8 cellular contexts compared by ENCODE assay signal in genomic region chrX:154541896-154542722, GRCh38. TPM values are rescaled to one million over a fixed set of nuclear protein-coding genes. Genes with fewer than 3 reads are reported as not detected.
DNase-seq lines count a peak whose midpoint lies in the region; ATAC-seq, FAIRE-seq and TF ChIP-seq lines count a peak whose summit lies in the region.
"Had no signal": no experiment of that assay in that cellular context is flagged by ENCODE, and none has a peak within 500 bp of the region (broad histone marks: within the 10 kb centered on the region; RNA-seq: fewer than 3 reads in every experiment).

No MANE protein-coding gene starts in this region.

- no peak overlapping the region; the same call in 1 of the 2 replicates for H3K27ac ChIP-seq in HEK293 (ENCODE audit: extremely low read depth, low read depth, low read length)
- peak overlapping the region; percentile 94 for H3K27ac ChIP-seq in K562 (ENCODE audit: extremely low read depth, low read depth, low read length)

- intact Hi-C loops in K562 (cut with micrococcal nuclease), result no loop called here

- peak; percentile 62 for DNase-seq in SK-MEL-5 (ENCODE audit: low read depth, low spot score)
- DNase-seq in K562 (ENCODE audit: extremely low read depth in 1 of 4, low spot score in 3 of 4), result peak; percentile 83 to 96 (median 88)
- peak; percentile 81 for DNase-seq in left lobe of liver (ENCODE audit: low spot score)
- peak; percentile 71 for DNase-seq in stimulated activated CD8-positive, alpha-beta memory T cell treated with anti-CD3 and anti-CD28 coated beads, Interleukin-4, amount 100 ng/mL, for 48 hours
- DNase-seq in NCI-H1417 (lab: John Stamatoyannopoulos, UW), result no peak
- no peak for DNase-seq in COR-L47 (lab: John Stamatoyannopoulos, UW)

- CTCF ChIA-PET in HEK293 (lab: Yijun Ruan, JAX) (interaction anchor here (0.7 to 2.1 kb wide), 3 partner anchors 8 to 532 kb away, joined by 3 to 9 read pairs (median 4); no protein-coding TSS in a partner anchor), K562 (lab: Yijun Ruan, JAX; ENCODE audit: low intra/inter-chr PET ratio) (no interaction called here)

- peak overlapping the region; percentile 87 for H3K4me2 ChIP-seq in K562 (ENCODE audit: insufficient read depth, low read length)

- TSS peak; percentile 76 for BruUV-seq in K562 (replicated peaks; lab: Mats Ljungman, UMichigan)

- no peaks in the 10 kb centered on the region for H3K9me1 ChIP-seq in K562 (ENCODE audit: control insufficient read depth, insufficient read depth, low read length)

- no peak overlapping the region for H3K4me3 ChIP-seq in HEK293 (ENCODE audit: low read depth, low read length)
- peak overlapping the region; percentile 33 for H3K4me3 ChIP-seq in K562

- TF ChIP-seq CTCF in HEK293 (tag by site-specific recombination; IDR thresholded peaks at IDR 0.05) (no peak), K562 (IDR thresholded peaks at IDR 0.05 in 2 of 3, conservative IDR thresholded peaks at IDR 0.05 in 1 of 3; ENCODE audit: insufficient read depth in 2 of 3, low read depth in 1 of 3, low read length in 3 of 3) (no peak)

- H2AFZ ChIP-seq in K562 (ENCODE audit: low read depth, low read length), result peak overlapping the region; percentile 9; the same call in 1 of the 2 replicates

- peak overlapping the region; percentile 91 for H3K9ac ChIP-seq in K562 (ENCODE audit: insufficient read depth in 1 of 2, low read depth in 2 of 2, low read length in 2 of 2)

- WGBS in K562 (ENCODE audit: insufficient coverage, low coverage, missing lambda C conversion rate), result 5% methylated on average over 8 of the region's 12 CpGs

- no peaks in the 10 kb centered on the region for H3K27me3 ChIP-seq in K562 (ENCODE audit: control insufficient read depth in 2 of 2, insufficient read depth in 2 of 2, low read length in 2 of 2)

- no peak for TF ChIP-seq RAD21 in K562 (CRISPR knock-in tag; conservative IDR thresholded peaks at IDR 0.05 in 1 of 2, IDR thresholded peaks at IDR 0.05 in 1 of 2)

- in situ Hi-C loops in SK-MEL-5 (cut with HindIII; ENCODE audit: low pct_unique_long_range_greater_than_20kb, low sequenced_read_pairs) (no loop called here), K562 (cut with MboI) (loop anchor here (25.0 kb wide), 1 partner anchor 380 kb away; no protein-coding TSS in a partner anchor)

- POLR2A ChIA-PET in HEK293 (lab: Yijun Ruan, JAX), result interaction anchor here (0.6 to 1.6 kb wide), 5 partner anchors 10 to 172 kb away, joined by 3 to 8 read pairs (median 3); partner anchors contain the start of gene SLC10A3
- POLR2A ChIA-PET in K562 (lab: Yijun Ruan, JAX), result interaction anchor here (0.5 to 1.9 kb wide), 10 partner anchors 10 to 619 kb away, joined by 3 to 12 read pairs (median 4); partner anchors contain the start of gene EMD

- ATAC-seq in K562 (peak; percentile 83), left lobe of liver (peak; percentile 50)

- peaks cover 5 to 33% of the 10 kb centered on the region in 2 experiments; a peak in 2 of 3 replicates for H3K36me3 ChIP-seq in HEK293 (ENCODE audit: control insufficient read depth in 2 of 2, insufficient read depth in 1 of 2, low read length in 2 of 2)
- peaks cover 61% of the 10 kb centered on the region for H3K36me3 ChIP-seq in K562 (ENCODE audit: control insufficient read depth, insufficient read depth, low read length)

- TF ChIP-seq POLR2A in K562 (conservative IDR thresholded peaks at IDR 0.05), result peak; percentile 57

- H3K9me3 ChIP-seq in HEK293 (ENCODE audit: control insufficient read depth, insufficient read depth, low read depth, low read length) (no peaks in the 10 kb centered on the region), K562 (replicated peaks; ENCODE audit: control insufficient read depth, insufficient read depth, low read depth, low read length) (no peaks in the 10 kb centered on the region)

- peaks cover 73% of the 10 kb centered on the region for H3K79me2 ChIP-seq in K562 (ENCODE audit: control insufficient read depth, insufficient read depth, low read length)

- peak; percentile 89 for TF ChIP-seq EP300 in K562 (IDR thresholded peaks at IDR 0.05; ENCODE audit: low read length)

- H3K4me1 ChIP-seq in HEK293 (ENCODE audit: control insufficient read depth, insufficient read depth, low read length) (peaks cover 3% of the 10 kb centered on the region), K562 (replicated peaks in 1 of 2; ENCODE audit: control insufficient read depth in 2 of 2, insufficient read depth in 2 of 2, low read length in 2 of 2) (peaks cover 40 to 56% of the 10 kb centered on the region in 2 experiments)

- no peaks in the 10 kb centered on the region for H4K20me1 ChIP-seq in K562 (replicated peaks; ENCODE audit: control insufficient read depth, insufficient read depth, low read length)

- peak; percentile 97 for FAIRE-seq in K562 (lab: Jason Lieb, UNC)

RNA-seq across cellular contexts. Expression of gene G6PD, which starts 4.5 kb away (rescaled TPM):
- total RNA-seq in SK-MEL-5 (2014; rRNA removed; shearing (Covaris generic)), result 39.1 and 52.7 TPM in 2 replicates
- polyA plus RNA-seq in SK-MEL-5 (2015; cell fraction: cytosol; rRNA removed), result 143 and 153 TPM in 2 replicates
- 94.8 and 95.6 TPM in 2 replicates for polyA plus RNA-seq in SK-MEL-5 (2015; cell fraction: nucleus; rRNA removed)
- total RNA-seq in K562 (2011; cell fraction: chromatin; rRNA removed; ENCODE audit: low replicate concordance), result 99.3 and 369 TPM in 2 replicates
- 201 and 212 TPM in 2 replicates for total RNA-seq in K562 (2011; cell fraction: nucleolus; rRNA removed)
- total RNA-seq in K562 (2011; cell fraction: nucleoplasm; rRNA removed), result 122 and 126 TPM in 2 replicates
- total RNA-seq in K562 (2014; rRNA removed) (80.2 and 104 TPM in 2 replicates), K562 (2014; rRNA removed; fragmentation: Illumina TruSeq; extraction: Trizol) (28.7 and 44.7 TPM in 2 replicates), K562 (2015; rRNA removed; fragmentation: Illumina TruSeq; extraction: Trizol) (66.4 and 73.6 TPM in 2 replicates), K562 (2021) (205 and 212 TPM in 2 replicates), left lobe of liver (5.6 TPM)
- polyA plus RNA-seq in K562 (2011; rRNA removed) (44.6 and 133 TPM in 2 replicates), K562 (2014; fragmentation: Illumina TruSeq; extraction: Trizol) (222 and 260 TPM in 2 replicates), K562 (2014; fragmentation: Nextera tagmentation; extraction: Ambion mirVana) (10 to 100 TPM in 1 of 2 experiments, 1 to 10 TPM in 1; 2.9 to 18.3 TPM), K562 (2014; rRNA removed) (86.3 and 104 TPM in 2 replicates)
- polyA plus RNA-seq in K562 (2011; cell fraction: cytosol; rRNA removed), result 69.2 and 84.8 TPM in 2 replicates
- 266 and 292 TPM in 2 replicates for polyA plus RNA-seq in K562 (2011; cell fraction: nucleus; rRNA removed)
- 217 and 238 TPM in 2 replicates for polyA plus RNA-seq in K562 (2012)
- polyA minus RNA-seq in K562 (2011; rRNA and poly(A)+ RNA removed), result 39.7 and 47.5 TPM in 2 replicates
- 94.5 and 147 TPM in 2 replicates for polyA minus RNA-seq in K562 (2011; cell fraction: cytosol; rRNA and poly(A)+ RNA removed)
- polyA minus RNA-seq in K562 (2011; cell fraction: nucleus; rRNA and poly(A)+ RNA removed), result 96.3 and 128 TPM in 2 replicates

RNA-seq across cellular contexts. Expression of gene IKBKG, which starts 5.3 kb away (rescaled TPM):
- total RNA-seq in SK-MEL-5 (2014; rRNA removed; shearing (Covaris generic)), result 12.3 and 15.0 TPM in 2 replicates
- 43.6 and 54.9 TPM in 2 replicates for polyA plus RNA-seq in SK-MEL-5 (2015; cell fraction: cytosol; rRNA removed)
- 70.3 and 73.9 TPM in 2 replicates for polyA plus RNA-seq in SK-MEL-5 (2015; cell fraction: nucleus; rRNA removed)
- 24.9 and 66.1 TPM in 2 replicates for total RNA-seq in K562 (2011; cell fraction: chromatin; rRNA removed; ENCODE audit: low replicate concordance)
- 52.9 and 57.4 TPM in 2 replicates for total RNA-seq in K562 (2011; cell fraction: nucleolus; rRNA removed)
- total RNA-seq in K562 (2011; cell fraction: nucleoplasm; rRNA removed), result 30.5 and 36.4 TPM in 2 replicates
- 28.2 and 45.3 TPM in 2 replicates for total RNA-seq in K562 (2014; rRNA removed)
- total RNA-seq in K562 (2014; rRNA removed; fragmentation: Illumina TruSeq; extraction: Trizol), result 6.8 and 10.6 TPM in 2 replicates
- total RNA-seq in K562 (2015; rRNA removed; fragmentation: Illumina TruSeq; extraction: Trizol), result 21.9 and 22.2 TPM in 2 replicates
- 46.2 and 51.8 TPM in 2 replicates for total RNA-seq in K562 (2021)
- 23.4 and 29.9 TPM in 2 replicates for polyA plus RNA-seq in K562 (2011; rRNA removed)
- polyA plus RNA-seq in K562 (2011; cell fraction: cytosol; rRNA removed), result 34.4 and 69.6 TPM in 2 replicates
- polyA plus RNA-seq in K562 (2011; cell fraction: nucleus; rRNA removed), result 90.6 and 112 TPM in 2 replicates
- polyA plus RNA-seq in K562 (2012), result 32.7 and 39.8 TPM in 2 replicates
- polyA plus RNA-seq in K562 (2014; fragmentation: Illumina TruSeq; extraction: Trizol), result 18.6 and 29.3 TPM in 2 replicates
- under 1 TPM; 0.68 to 0.99 TPM for polyA plus RNA-seq in K562 (2014; fragmentation: Nextera tagmentation; extraction: Ambion mirVana)
- polyA plus RNA-seq in K562 (2014; rRNA removed), result 52.9 and 60.0 TPM in 2 replicates
- polyA minus RNA-seq in K562 (2011; rRNA and poly(A)+ RNA removed), result 4.2 and 5.7 TPM in 2 replicates
- 16.6 and 19.2 TPM in 2 replicates for polyA minus RNA-seq in K562 (2011; cell fraction: cytosol; rRNA and poly(A)+ RNA removed)
- 19.4 and 22.9 TPM in 2 replicates for polyA minus RNA-seq in K562 (2011; cell fraction: nucleus; rRNA and poly(A)+ RNA removed)
- 69.0 TPM for total RNA-seq in left lobe of liver

RNA-seq across cellular contexts. Expression of gene FAM3A, which starts 26.1 kb away (rescaled TPM):
- total RNA-seq in SK-MEL-5 (2014; rRNA removed; shearing (Covaris generic)), result 25.6 and 28.1 TPM in 2 replicates
- 49.7 and 55.1 TPM in 2 replicates for polyA plus RNA-seq in SK-MEL-5 (2015; cell fraction: cytosol; rRNA removed)
- polyA plus RNA-seq in SK-MEL-5 (2015; cell fraction: nucleus; rRNA removed), result 68.6 and 90.7 TPM in 2 replicates
- 62.3 and 136 TPM in 2 replicates for total RNA-seq in K562 (2011; cell fraction: chromatin; rRNA removed; ENCODE audit: low replicate concordance)
- total RNA-seq in K562 (2011; cell fraction: nucleolus; rRNA removed), result 135 and 139 TPM in 2 replicates
- total RNA-seq in K562 (2011; cell fraction: nucleoplasm; rRNA removed), result 84.9 and 88.7 TPM in 2 replicates
- total RNA-seq in K562 (2014; rRNA removed), result 53.3 and 67.6 TPM in 2 replicates
- 6.6 and 10.0 TPM in 2 replicates for total RNA-seq in K562 (2014; rRNA removed; fragmentation: Illumina TruSeq; extraction: Trizol)
- 27.0 and 32.3 TPM in 2 replicates for total RNA-seq in K562 (2015; rRNA removed; fragmentation: Illumina TruSeq; extraction: Trizol)
- 68.9 and 70.6 TPM in 2 replicates for total RNA-seq in K562 (2021)
- polyA plus RNA-seq in K562 (2011; rRNA removed), result 29.2 and 44.1 TPM in 2 replicates
- 45.6 and 88.5 TPM in 2 replicates for polyA plus RNA-seq in K562 (2011; cell fraction: cytosol; rRNA removed)
- polyA plus RNA-seq in K562 (2011; cell fraction: nucleus; rRNA removed), result 159 and 221 TPM in 2 replicates
- polyA plus RNA-seq in K562 (2012), result 47.8 and 77.3 TPM in 2 replicates
- 24.2 and 44.9 TPM in 2 replicates for polyA plus RNA-seq in K562 (2014; fragmentation: Illumina TruSeq; extraction: Trizol)
- polyA plus RNA-seq in K562 (2014; fragmentation: Nextera tagmentation; extraction: Ambion mirVana), result 1 to 10 TPM in 1 of 2 experiments, under 1 TPM in 1; 0.75 to 1.8 TPM
- 62.9 and 66.7 TPM in 2 replicates for polyA plus RNA-seq in K562 (2014; rRNA removed)
- 7.6 and 13.4 TPM in 2 replicates for polyA minus RNA-seq in K562 (2011; rRNA and poly(A)+ RNA removed)
- polyA minus RNA-seq in K562 (2011; cell fraction: cytosol; rRNA and poly(A)+ RNA removed), result 25.1 and 30.7 TPM in 2 replicates
- polyA minus RNA-seq in K562 (2011; cell fraction: nucleus; rRNA and poly(A)+ RNA removed), result 25.2 and 34.2 TPM in 2 replicates
- 35.3 TPM for total RNA-seq in left lobe of liver

RNA-seq across cellular contexts. Expression of gene CTAG1A, which starts 42.8 kb away (rescaled TPM):
- not detected in 2 replicates for total RNA-seq in SK-MEL-5 (2014; rRNA removed; shearing (Covaris generic))
- polyA plus RNA-seq in SK-MEL-5 (2015; cell fraction: cytosol; rRNA removed), result not detected in 2 replicates
- not detected in 2 replicates for polyA plus RNA-seq in SK-MEL-5 (2015; cell fraction: nucleus; rRNA removed)
- not detected in 2 replicates for total RNA-seq in K562 (2011; cell fraction: chromatin; rRNA removed; ENCODE audit: low replicate concordance)
- not detected in 2 replicates for total RNA-seq in K562 (2011; cell fraction: nucleolus; rRNA removed)
- not detected in 2 replicates for total RNA-seq in K562 (2011; cell fraction: nucleoplasm; rRNA removed)
- 0.32 TPM in 1 of 2 replicates, not detected in the other for total RNA-seq in K562 (2014; rRNA removed)
- total RNA-seq in K562 (2014; rRNA removed; fragmentation: Illumina TruSeq; extraction: Trizol), result not detected in 2 replicates
- total RNA-seq in K562 (2015; rRNA removed; fragmentation: Illumina TruSeq; extraction: Trizol), result not detected in 2 replicates
- not detected in 2 replicates for total RNA-seq in K562 (2021)
- polyA plus RNA-seq in K562 (2011; rRNA removed), result 0.12 TPM in 1 of 2 replicates, not detected in the other
- not detected in 2 replicates for polyA plus RNA-seq in K562 (2011; cell fraction: cytosol; rRNA removed)
- polyA plus RNA-seq in K562 (2011; cell fraction: nucleus; rRNA removed), result not detected in 2 replicates
- not detected in 2 replicates for polyA plus RNA-seq in K562 (2012)
- not detected in 2 replicates for polyA plus RNA-seq in K562 (2014; fragmentation: Illumina TruSeq; extraction: Trizol)
- polyA plus RNA-seq in K562 (2014; fragmentation: Nextera tagmentation; extraction: Ambion mirVana), result not detected
- polyA plus RNA-seq in K562 (2014; rRNA removed), result not detected in 2 replicates
- not detected in 2 replicates for polyA minus RNA-seq in K562 (2011; rRNA and poly(A)+ RNA removed)
- not detected in 2 replicates for polyA minus RNA-seq in K562 (2011; cell fraction: cytosol; rRNA and poly(A)+ RNA removed)
- not detected in 2 replicates for polyA minus RNA-seq in K562 (2011; cell fraction: nucleus; rRNA and poly(A)+ RNA removed)
- total RNA-seq in left lobe of liver, result not detected
- total RNA-seq: activated CD8-positive, alpha-beta memory T cell treated with anti-CD3 and anti-CD28 coated beads for 36 hours had no signal

RNA-seq across cellular contexts. Expression of gene SLC10A3, which starts 51.7 kb away (rescaled TPM):
- 9.8 and 11.9 TPM in 2 replicates for total RNA-seq in SK-MEL-5 (2014; rRNA removed; shearing (Covaris generic))
- polyA plus RNA-seq in SK-MEL-5 (2015; cell fraction: cytosol; rRNA removed), result 20.9 and 21.2 TPM in 2 replicates
- 12.9 and 13.0 TPM in 2 replicates for polyA plus RNA-seq in SK-MEL-5 (2015; cell fraction: nucleus; rRNA removed)
- total RNA-seq in K562 (2011; cell fraction: chromatin; rRNA removed; ENCODE audit: low replicate concordance), result 11.1 and 43.4 TPM in 2 replicates
- 58.4 and 62.9 TPM in 2 replicates for total RNA-seq in K562 (2011; cell fraction: nucleolus; rRNA removed)
- 27.9 and 31.5 TPM in 2 replicates for total RNA-seq in K562 (2011; cell fraction: nucleoplasm; rRNA removed)
- total RNA-seq in K562 (2014; rRNA removed), result 21.7 and 28.6 TPM in 2 replicates
- 5.5 and 9.6 TPM in 2 replicates for total RNA-seq in K562 (2014; rRNA removed; fragmentation: Illumina TruSeq; extraction: Trizol)
- total RNA-seq in K562 (2015; rRNA removed; fragmentation: Illumina TruSeq; extraction: Trizol), result 19.7 and 20.7 TPM in 2 replicates
- total RNA-seq in K562 (2021), result 30.6 and 31.6 TPM in 2 replicates
- polyA plus RNA-seq in K562 (2011; rRNA removed), result 10.7 and 15.1 TPM in 2 replicates
- polyA plus RNA-seq in K562 (2011; cell fraction: cytosol; rRNA removed), result 16.7 and 48.0 TPM in 2 replicates
- polyA plus RNA-seq in K562 (2011; cell fraction: nucleus; rRNA removed), result 25.2 and 42.1 TPM in 2 replicates
- polyA plus RNA-seq in K562 (2012), result 32.7 and 34.9 TPM in 2 replicates
- polyA plus RNA-seq in K562 (2014; fragmentation: Illumina TruSeq; extraction: Trizol), result 16.7 and 33.1 TPM in 2 replicates
- 1 to 10 TPM; 5.2 to 6.0 TPM for polyA plus RNA-seq in K562 (2014; fragmentation: Nextera tagmentation; extraction: Ambion mirVana)
- 26.2 and 33.4 TPM in 2 replicates for polyA plus RNA-seq in K562 (2014; rRNA removed)
- polyA minus RNA-seq in K562 (2011; rRNA and poly(A)+ RNA removed), result 4.8 and 7.1 TPM in 2 replicates
- polyA minus RNA-seq in K562 (2011; cell fraction: cytosol; rRNA and poly(A)+ RNA removed), result 14.8 and 15.9 TPM in 2 replicates
- 13.5 and 16.4 TPM in 2 replicates for polyA minus RNA-seq in K562 (2011; cell fraction: nucleus; rRNA and poly(A)+ RNA removed)
- 3.7 TPM for total RNA-seq in left lobe of liver

Comparison
In these comparisons a context has a peak if more than half of its experiments do, and no peak if none do; other contexts are left out.
1. DNase-seq: peak in SK-MEL-5 (single experiment), K562 (4 of 4), left lobe of liver (single experiment) and stimulated activated CD8-positive, alpha-beta memory T cell treated with anti-CD3 and anti-CD28 coated beads, Interleukin-4, amount 100 ng/mL, for 48 hours (single experiment); none in NCI-H1417 (0 of 3) and COR-L47 (single experiment).
2. Of the 44 proteins assayed by ChIP-seq in both K562 and HEK293: peak only in K562: KLF16, ZBTB7A and ZNF175; only in HEK293: PATZ1, SP2, ZBTB8A and ZEB2; in both: PRDM10; in neither: 33; mixed calls (peak in some experiments, not most) for 3.